ENCODE assay signal across 20 cellular contexts in genomic region chr9:80678906-80679305, GRCh38.
DNase-seq lines count a peak whose midpoint lies in the region; ATAC-seq and TF ChIP-seq lines count a peak whose summit lies in the region.
"Had no signal": no experiment of that assay in that cellular context is flagged by ENCODE, and none has a peak within 500 bp of the region (broad histone marks: within the 10 kb centered on the region; RNA-seq: fewer than 3 reads in every experiment).

No MANE protein-coding gene starts in this region.

- CTCF ChIA-PET in mammary epithelial cell (lab: Charles Lee; ENCODE audit: low non-redundant PET), result no interaction called here
- CTCF ChIA-PET in MCF 10A (lab: Yijun Ruan, JAX), result no interaction called here

- DNase-seq in mammary epithelial cell (peak; percentile 37), MCF 10A (ENCODE audit: unreplicated experiment) (no peak), foreskin keratinocyte (peak; percentile 51 to 81), mesothelial cell of epicardium (ENCODE audit: low spot score in 2 of 2, unreplicated experiment in 2 of 2) (no peak), type B pancreatic cell (ENCODE audit: extremely low spot score, unreplicated experiment) (no peak), retina (no peak)
- DNase-seq: Caco-2; CD4-positive, CD25-positive, alpha-beta regulatory T cell; CD8-positive, alpha-beta T cell; DMS153; DND-41; GM23248; H7; HCEC 1CT had no signal

- POLR2A ChIA-PET in MCF 10A (lab: Yijun Ruan, JAX), result interaction anchor here (0.6 to 0.8 kb wide), 2 partner anchors 20 to 35 kb away, joined by 3 read pairs; no protein-coding TSS in a partner anchor

- no peaks in the 10 kb centered on the region for H4K20me1 ChIP-seq in mammary epithelial cell (ENCODE audit: insufficient read depth, low read length)
- H4K20me1 ChIP-seq: BLaER1 had no signal

- dilution Hi-C loops in mammary epithelial cell (cut with HindIII; ENCODE audit: low sequenced_read_pairs), result no loop called here

- BruUV-seq in mammary epithelial cell (replicated peaks; lab: Mats Ljungman, UMichigan) (no TSS peak), MCF 10A (replicated peaks; lab: Mats Ljungman, UMichigan) (no TSS peak)

- H3K27me3 Mint-ChIP-seq in MCF 10A (ENCODE audit: insufficient read depth, unreplicated experiment), result no peaks in the 10 kb centered on the region
- H3K27me3 Mint-ChIP-seq in mesothelial cell of epicardium (ENCODE audit: low read depth), result no peaks in the 10 kb centered on the region
- no peaks in the 10 kb centered on the region for H3K27me3 Mint-ChIP-seq in type B pancreatic cell
- H3K27me3 Mint-ChIP-seq: B cell; CD4-positive, CD25-positive, alpha-beta regulatory T cell had no signal

- peak overlapping the region; percentile 45 for H2AFZ ChIP-seq in mammary epithelial cell (ENCODE audit: low read depth, low read length)
- H2AFZ ChIP-seq: GM23248 had no signal

- peak overlapping the region; percentile 15 for H3K4me2 ChIP-seq in mammary epithelial cell (ENCODE audit: insufficient read depth, low read depth, low read length)
- H3K4me2 ChIP-seq: BLaER1 had no signal

- ATAC-seq in foreskin keratinocyte, result peak; percentile 16
- ATAC-seq in GM21360 (IDR thresholded peaks at IDR 0.05; ENCODE audit: unreplicated experiment), result no peak
- ATAC-seq in HG03108 (IDR thresholded peaks at IDR 0.05; ENCODE audit: unreplicated experiment), result no peak
- ATAC-seq: CD8-positive, alpha-beta T cell had no signal

- no peak overlapping the region for H3K9ac ChIP-seq in mammary epithelial cell (ENCODE audit: insufficient read depth, low read length)
- H3K9ac ChIP-seq: BLaER1, GM23248 had no signal

- H3K27ac Mint-ChIP-seq in MCF 10A (ENCODE audit: low read depth, unreplicated experiment) (no peak overlapping the region), mesothelial cell of epicardium (peak overlapping the region; percentile 50), type B pancreatic cell (peak overlapping the region; percentile 77)
- H3K27ac Mint-ChIP-seq: B cell; CD4-positive, CD25-positive, alpha-beta regulatory T cell; CD8-positive, alpha-beta T cell had no signal

- no peaks in the 10 kb centered on the region for H3K79me2 ChIP-seq in mammary epithelial cell (ENCODE audit: insufficient read depth, low read length)

- H3K27me3 ChIP-seq in mammary epithelial cell (ENCODE audit: insufficient read depth, low read length) (no peaks in the 10 kb centered on the region), foreskin keratinocyte (no peaks in the 10 kb centered on the region)
- H3K27me3 ChIP-seq: BLaER1 had no signal

- H3K9me3 Mint-ChIP-seq in MCF 10A (ENCODE audit: unreplicated experiment) (no peaks in the 10 kb centered on the region), mesothelial cell of epicardium (no peaks in the 10 kb centered on the region), type B pancreatic cell (peaks cover 9% of the 10 kb centered on the region)
- H3K9me3 Mint-ChIP-seq: CD8-positive, alpha-beta T cell had no signal

- peak overlapping the region; percentile 28 for H3K27ac ChIP-seq in mammary epithelial cell (ENCODE audit: insufficient read depth, low read depth, low read length)
- no peak overlapping the region for H3K27ac ChIP-seq in foreskin keratinocyte
- H3K27ac ChIP-seq: 22Rv1, BLaER1, C4-2B, GM23248 had no signal

- H3K4me1 ChIP-seq in mammary epithelial cell (ENCODE audit: insufficient read depth, low read length), result peaks cover 9% of the 10 kb centered on the region
- peaks cover 8% of the 10 kb centered on the region for H3K4me1 ChIP-seq in foreskin keratinocyte
- H3K4me1 ChIP-seq: BLaER1, Caco-2 had no signal

- no peaks in the 10 kb centered on the region for H3K9me3 ChIP-seq in mammary epithelial cell (replicated peaks; ENCODE audit: insufficient read depth, low read length)
- H3K9me3 ChIP-seq: BLaER1, Caco-2 had no signal

- in situ Hi-C loops in mammary epithelial cell (cut with MboI; ENCODE audit: low sequenced_read_pairs in 2 of 2), result no loop called here

- H3K36me3 Mint-ChIP-seq in MCF 10A (ENCODE audit: insufficient read depth, unreplicated experiment), result no peaks in the 10 kb centered on the region
- no peaks in the 10 kb centered on the region for H3K36me3 Mint-ChIP-seq in mesothelial cell of epicardium
- H3K36me3 Mint-ChIP-seq in type B pancreatic cell, result no peaks in the 10 kb centered on the region
- H3K36me3 Mint-ChIP-seq: CD4-positive, CD25-positive, alpha-beta regulatory T cell; CD8-positive, alpha-beta T cell had no signal

- H3K4me1 Mint-ChIP-seq in MCF 10A (ENCODE audit: insufficient read depth, unreplicated experiment) (no peaks in the 10 kb centered on the region), mesothelial cell of epicardium (peaks cover 22% of the 10 kb centered on the region), type B pancreatic cell (ENCODE audit: unreplicated experiment) (peaks cover 8% of the 10 kb centered on the region)
- H3K4me1 Mint-ChIP-seq: B cell; CD4-positive, CD25-positive, alpha-beta regulatory T cell had no signal

- H3K4me3 ChIP-seq in mammary epithelial cell (replicated peaks in 1 of 3; ENCODE audit: insufficient read depth in 1 of 3, low read depth in 2 of 3, low read length in 3 of 3), result no peak overlapping the region
- H3K4me3 ChIP-seq: BLaER1, GM23248 had no signal

- intact Hi-C loops in mammary epithelial cell (cut with micrococcal nuclease), result no loop called here
- intact Hi-C loops in MCF 10A (cut with micrococcal nuclease), result no loop called here

- TF ChIP-seq CTCF in mammary epithelial cell (conservative IDR thresholded peaks at IDR 0.05 in 1 of 2, IDR thresholded peaks at IDR 0.05 in 1 of 2; ENCODE audit: extremely low read depth in 1 of 2, insufficient read depth in 1 of 2, low read depth in 1 of 2, low read length in 2 of 2), result no peak
- TF ChIP-seq CTCF in MCF 10A (IDR thresholded peaks at IDR 0.05; ENCODE audit: unreplicated experiment), result no peak
- TF ChIP-seq CTCF in foreskin keratinocyte (conservative IDR thresholded peaks at IDR 0.05), result no peak
- TF ChIP-seq CTCF in mesothelial cell of epicardium (IDR thresholded peaks at IDR 0.05; ENCODE audit: unreplicated experiment), result no peak
- TF ChIP-seq CTCF in type B pancreatic cell (conservative IDR thresholded peaks at IDR 0.05), result no peak

- H3K36me3 ChIP-seq in mammary epithelial cell (ENCODE audit: insufficient read depth, low read length), result no peaks in the 10 kb centered on the region
- H3K36me3 ChIP-seq: BLaER1 had no signal

- H3K4me3 Mint-ChIP-seq in MCF 10A (ENCODE audit: unreplicated experiment), result no peak overlapping the region
- H3K4me3 Mint-ChIP-seq in mesothelial cell of epicardium, result no peak overlapping the region
- H3K4me3 Mint-ChIP-seq in type B pancreatic cell, result no peak overlapping the region
- H3K4me3 Mint-ChIP-seq: B cell; CD4-positive, CD25-positive, alpha-beta regulatory T cell; CD8-positive, alpha-beta T cell had no signal

- 56% methylated on average over 2 of the region's 2 CpGs for WGBS in mammary epithelial cell (ENCODE audit: low coverage, missing lambda C conversion rate)

Comparison
In these comparisons a context has a peak if more than half of its experiments do, and no peak if none do; other contexts are left out.
1. DNase-seq: peak in mammary epithelial cell (single experiment) and foreskin keratinocyte (2 of 2); none in MCF 10A (single experiment), mesothelial cell of epicardium (0 of 2), type B pancreatic cell (single experiment) and retina (single experiment).